ENCODE assay signal across 29 cellular contexts in genomic region chr4:2443061-2443730, GRCh38. TPM values are rescaled to one million over a fixed set of nuclear protein-coding genes. Genes with fewer than 3 reads are reported as not detected.
"Had no signal": no experiment of that assay in that cellular context is flagged by ENCODE, and none has a peak within 500 bp of the region (broad histone marks: within the 10 kb centered on the region; RNA-seq: fewer than 3 reads in every experiment).

No MANE protein-coding gene starts in this region.

- H3K27me3 ChIP-seq: left lung, neutrophil, ovary, right atrium auricular region, right lobe of liver, testis, thyroid gland, uterus had no signal

- H3K9me3 ChIP-seq: left lung, lower lobe of right lung, neutrophil, ovary, right atrium auricular region, right lobe of liver, stomach, testis, thyroid gland, uterus had no signal

- H3K4me2 ChIP-seq: smooth muscle cell had no signal

- DNase-seq: hypothalamus; left colon; lower lobe of right lung; mammary epithelial cell; mesenchymal stem cell; naive thymus-derived CD8-positive, alpha-beta T cell; occipital lobe; ovary; stimulated activated CD4-positive, alpha-beta T cell treated with anti-CD3 and anti-CD28 coated beads, Interleukin-12 subunit alpha, Interleukin-12 subunit beta, amount 100 ng/mL, for 4 hours; stimulated activated CD4-positive, alpha-beta T cell treated with anti-CD3 and anti-CD28 coated beads, Interleukin-15, amount 100 ng/mL, for 24 hours; stimulated activated CD4-positive, alpha-beta T cell treated with anti-CD3 and anti-CD28 coated beads, Interleukin-2, amount 100 ng/mL, for 24 hours; stimulated activated CD4-positive, alpha-beta T cell treated with anti-CD3 and anti-CD28 coated beads, Interleukin-4, amount 100 ng/mL, for 1 hour; stimulated activated naive B cell treated with anti-CD40 and anti-IgM and Interleukin-4, amounts not matched to agents 10 μg/mL and 1 μg/mL and 100 μg/mL, for 72 hours; stimulated activated naive CD8-positive, alpha-beta T cell treated with anti-CD3 and anti-CD28 coated beads, Interleukin-15, Interleukin-2, amounts not matched to agents 100 U/mL and 50 U/mL, for 24 hours; stomach; testis; thyroid gland; uterus had no signal

- FAIRE-seq: keratinocyte had no signal

- H3K27ac ChIP-seq: left lung, lower lobe of right lung, neutrophil, ovary, right atrium auricular region, right lobe of liver, stomach, testis, thyroid gland, uterus had no signal

- H3K4me3 ChIP-seq: left lung, lower lobe of right lung, ovary, right atrium auricular region, right lobe of liver, smooth muscle cell, stomach, testis, thyroid gland, uterus had no signal

- ATAC-seq: left colon; left lung; naive thymus-derived CD8-positive, alpha-beta T cell; right lobe of liver; stimulated activated naive B cell treated with anti-CD40 and anti-IgM and Interleukin-4, amounts not matched to agents 10 μg/mL and 1 μg/mL and 100 μg/mL, for 72 hours; stimulated activated naive CD8-positive, alpha-beta T cell treated with anti-CD3 and anti-CD28 coated beads, Interleukin-15, Interleukin-2, amounts not matched to agents 100 U/mL and 50 U/mL, for 24 hours had no signal

- H3K36me3 ChIP-seq: left lung, lower lobe of right lung, neutrophil, ovary, right atrium auricular region, right lobe of liver, stomach, thyroid gland, uterus had no signal

- H3K4me1 ChIP-seq: left lung, lower lobe of right lung, right atrium auricular region, right lobe of liver, testis, thyroid gland, uterus had no signal

RNA-seq across cellular contexts. Expression of gene CFAP99, which starts 24.4 kb away (rescaled TPM):
- total RNA-seq: mammary epithelial cell; naive thymus-derived CD8-positive, alpha-beta T cell; neural crest cell; occipital lobe; progenitor cell of endocrine pancreas; pulmonary artery endothelial cell; right atrium auricular region; skeletal muscle tissue; smooth muscle cell; ureter had no signal
- polyA plus RNA-seq: keratinocyte, mammary epithelial cell, smooth muscle cell had no signal

RNA-seq across cellular contexts. Expression of gene ZFYVE28, which starts 24.8 kb away (rescaled TPM):
- polyA plus RNA-seq: smooth muscle cell had no signal
